In genomic region chr2:54723300-54724149, GRCh38 we compare ENCODE assay signal across 8 cellular contexts. TPM values are rescaled to one million over a fixed set of nuclear protein-coding genes. Genes with fewer than 3 reads are reported as not detected.
DNase-seq lines count a peak whose midpoint lies in the region; ATAC-seq and TF ChIP-seq lines count a peak whose summit lies in the region.

Gene EML6, plus strand, starts transcription at chr2:54723662. Its CDS starts 1,400 bp downstream, at chr2:54725062.

- H3K79me2 ChIP-seq in OCI-LY7 (ENCODE audit: insufficient read depth, low read depth, low read length) = peaks cover 43% of the 10 kb centered on the region

- H3K4ac ChIP-seq in IMR-90 (ENCODE audit: low read depth, low read length) = peak within 1 kb of the TSS; percentile 70

- peak; percentile 8; the same call in 1 of the 2 replicates for TF ChIP-seq POLR2A in IMR-90 (IDR thresholded peaks at IDR 0.05; ENCODE audit: low read depth, low read length)

- 1% methylated on average over 26 of the region's 91 CpGs; no CpG with 5 or more reads in 1 of the 2 experiments for WGBS in IMR-90 (ENCODE audit: extremely low coverage in 2 of 2, insufficient read length in 1 of 2), 2 experiments

- in situ Hi-C loops in IMR-90 (cut with MboI; ENCODE audit: low sequenced_read_pairs) = no loop called here

- H3K4me1 ChIP-seq in IMR-90 (ENCODE audit: control insufficient read depth, insufficient read depth, low read length) (peaks cover 3% of the 10 kb centered on the region; the same call in 1 of the 2 replicates), OCI-LY7 (ENCODE audit: insufficient read depth, low read length, poor library complexity, severe bottlenecking) (peaks cover 44% of the 10 kb centered on the region), mucosa of descending colon (ENCODE audit: low read depth) (peaks cover 10% of the 10 kb centered on the region)

- BruUV-seq in IMR-90 (replicated peaks; lab: Mats Ljungman, UMichigan) (no TSS peak), OCI-LY7 (replicated peaks; lab: Mats Ljungman, UMichigan) (no TSS peak)

- peak within 1 kb of the TSS; percentile 20 for H2BK5ac ChIP-seq in IMR-90 (ENCODE audit: low read depth, low read length, poor library complexity, severe bottlenecking)

- no peaks in the 10 kb centered on the region for H3K79me1 ChIP-seq in IMR-90 (ENCODE audit: low read depth in 1 of 2, low read length in 2 of 2)

- no peaks in the 10 kb centered on the region; the same call in 1 of the 2 replicates for H3K9me1 ChIP-seq in IMR-90 (ENCODE audit: insufficient read depth, low read length)

- peaks cover 3% of the 10 kb centered on the region; the same call in 1 of the 2 replicates for H4K20me1 ChIP-seq in IMR-90 (ENCODE audit: insufficient read depth, low read length)
- H4K20me1 ChIP-seq in OCI-LY7 (ENCODE audit: insufficient read depth, low read length) = peaks cover 23% of the 10 kb centered on the region

- H3K36me3 ChIP-seq in IMR-90 (ENCODE audit: control insufficient read depth, insufficient read depth, low read length) (no peaks in the 10 kb centered on the region), OCI-LY7 (ENCODE audit: insufficient read depth, low read length) (peaks cover 18% of the 10 kb centered on the region), mucosa of descending colon (ENCODE audit: low read depth) (no peaks in the 10 kb centered on the region)

- H3K4me3 ChIP-seq in IMR-90 (ENCODE audit: insufficient read depth, low read depth, low read length) (peak within 1 kb of the TSS; percentile 82), OCI-LY7 (ENCODE audit: low read depth, low read length, poor library complexity, severe bottlenecking) (peak within 1 kb of the TSS; percentile 79), mucosa of descending colon (peak within 1 kb of the TSS; percentile 58)

- no peak within 1 kb of the TSS for H2AK5ac ChIP-seq in IMR-90 (ENCODE audit: low read depth, low read length)

- dilution Hi-C loops in IMR-90 (cut with HindIII; ENCODE audit: low sequenced_read_pairs, unreplicated experiment) = no loop called here

- no peak; the same call in 1 of the 2 replicates for TF ChIP-seq RAD21 in IMR-90 (IDR thresholded peaks at IDR 0.05; ENCODE audit: low read length)

- intact Hi-C loops in IMR-90 (cut with micrococcal nuclease) = loop anchor here (2.0 to 10.0 kb wide), 4 partner anchors 115 to 444 kb away; no protein-coding TSS in a partner anchor
- intact Hi-C loops in OCI-LY7 (cut with micrococcal nuclease; ENCODE audit: unreplicated experiment) = loop anchor here (1.0 to 5.0 kb wide), 5 partner anchors 32 to 606 kb away; partner anchors contain the start of gene ACYP2
- intact Hi-C loops in mucosa of descending colon (cut with DNase I, micrococcal nuclease) = no loop called here

- peak within 1 kb of the TSS; percentile 30; the same call in 1 of the 2 replicates for H3K56ac ChIP-seq in IMR-90 (ENCODE audit: extremely low read depth, insufficient read depth, low read length)

- CTCF ChIA-PET in IMR-90 (lab: Yijun Ruan, JAX) = interaction anchor here (1.3 kb wide), 1 partner anchor 115 kb away, joined by 6 read pairs; no protein-coding TSS in a partner anchor
- CTCF ChIA-PET in OCI-LY7 (lab: Charles Lee; ENCODE audit: unreplicated experiment) = interaction anchor here (0.6 kb wide), 1 partner anchor 91 kb away, joined by 4 read pairs; no protein-coding TSS in a partner anchor

- peak within 1 kb of the TSS; percentile 88 for H3K23ac ChIP-seq in IMR-90 (ENCODE audit: low read depth, low read length)

- H3K27ac ChIP-seq in IMR-90 (ENCODE audit: insufficient read depth, low read length) = peak within 1 kb of the TSS; percentile 42
- H3K27ac ChIP-seq in OCI-LY7 (ENCODE audit: low read depth, low read length, poor library complexity, severe bottlenecking) = peak within 1 kb of the TSS; percentile 69
- peak within 1 kb of the TSS; percentile 43 for H3K27ac ChIP-seq in epithelial cell of prostate

- H3K4me2 ChIP-seq in IMR-90 (ENCODE audit: low read depth, low read length) (peak within 1 kb of the TSS; percentile 99), OCI-LY7 (ENCODE audit: low read length) (peak within 1 kb of the TSS; percentile 91)

- POLR2A ChIA-PET in IMR-90 (lab: Charles Lee; ENCODE audit: unreplicated experiment) = no interaction called here
- POLR2A ChIA-PET in OCI-LY7 (lab: Charles Lee) = interaction anchor here (0.5 to 2.2 kb wide), 12 partner anchors 12 to 608 kb away, joined by 3 to 8 read pairs (median 4); partner anchors contain the start of gene ACYP2

- H2AK9ac ChIP-seq in IMR-90 (replicated peaks; ENCODE audit: low read depth, low read length, poor library complexity) = peak within 1 kb of the TSS; percentile 71

- peaks cover 30% of the 10 kb centered on the region for H3K27me3 ChIP-seq in IMR-90 (ENCODE audit: control insufficient read depth, insufficient read depth, low read length)

- TF ChIP-seq CTCF in IMR-90 (conservative IDR thresholded peaks at IDR 0.05; ENCODE audit: low read depth, low read length) (no peak; the same call in 1 of the 2 replicates), OCI-LY7 (conservative IDR thresholded peaks at IDR 0.05; ENCODE audit: low read length) (peak; percentile 65), mucosa of descending colon (IDR thresholded peaks at IDR 0.05) (no peak)

- H4K8ac ChIP-seq in IMR-90 (ENCODE audit: low read depth in 2 of 2, low read length in 2 of 2) = peak within 1 kb of the TSS; percentile 48 to 74; a peak in 3 of 4 replicates

- DNase-seq in DMS 273 (lab: John Stamatoyannopoulos, UW; ENCODE audit: unreplicated experiment) (peak; percentile 100), IMR-90 (peak; percentile 98), OCI-LY7 (ENCODE audit: low spot score) (peak; percentile 99), activated T-cell treated with anti-CD3 and anti-CD28 coated beads for 48 hours (ENCODE audit: low read depth) (peak; percentile 97), epithelial cell of prostate (ENCODE audit: low read depth, low spot score) (peak; percentile 93), mucosa of descending colon (peak; percentile 99)
- peak; percentile 97 for DNase-seq in stimulated activated CD8-positive, alpha-beta memory T cell treated with anti-CD3 and anti-CD28 coated beads, Interleukin-4, amount 100 ng/mL, for 24 hours (ENCODE audit: low read depth)

- H2BK15ac ChIP-seq in IMR-90 (ENCODE audit: low read depth, low read length) = peak within 1 kb of the TSS; percentile 22; the same call in 1 of the 3 replicates

- H3K14ac ChIP-seq in IMR-90 (replicated peaks; ENCODE audit: low read depth, low read length) = peak within 1 kb of the TSS; percentile 57; the same call in 1 of the 2 replicates

- H4K91ac ChIP-seq in IMR-90 (ENCODE audit: insufficient read depth, low read depth, low read length) = peak within 1 kb of the TSS; percentile 40; the same call in 1 of the 2 replicates

- H3K18ac ChIP-seq in IMR-90 (ENCODE audit: low read depth, low read length) = peak within 1 kb of the TSS; percentile 12; the same call in 1 of the 2 replicates

- H2AFZ ChIP-seq in IMR-90 (replicated peaks; ENCODE audit: low read length, poor library complexity) (peak within 1 kb of the TSS; percentile 96), OCI-LY7 (ENCODE audit: low read length) (peak within 1 kb of the TSS; percentile 78)

- no peaks in the 10 kb centered on the region for H3K9me2 ChIP-seq in OCI-LY7 (ENCODE audit: insufficient read depth, low read length)

- ATAC-seq in GM21528 (IDR thresholded peaks at IDR 0.05; ENCODE audit: low FRiP score, unreplicated experiment) (peak; percentile 99), IMR-90 (ENCODE audit: low read depth) (peak; percentile 99), mucosa of descending colon (peak; percentile 98)

- H4K5ac ChIP-seq in IMR-90 (ENCODE audit: low read depth, low read length) = peak within 1 kb of the TSS; percentile 47; the same call in 1 of the 2 replicates

- peak within 1 kb of the TSS; percentile 69 for H3K9ac ChIP-seq in IMR-90 (ENCODE audit: low read depth, low read length)

- H3K9me3 ChIP-seq in IMR-90 (ENCODE audit: control insufficient read depth, insufficient read depth, low read length) (no peaks in the 10 kb centered on the region), OCI-LY7 (ENCODE audit: low read length) (0 out of 2 replicates have a peak, but pooled peaks cover 2% of the 10 kb centered on the region), mucosa of descending colon (no peaks in the 10 kb centered on the region)

- peak within 1 kb of the TSS; percentile 44; the same call in 1 of the 2 replicates for H2BK120ac ChIP-seq in IMR-90 (ENCODE audit: low read depth, low read length)

- no peak within 1 kb of the TSS; the same call in 1 of the 2 replicates for H2BK20ac ChIP-seq in IMR-90 (ENCODE audit: low read depth, low read length)

TF ChIP-seq in IMR-90, 13 proteins besides CTCF, POLR2A, EP300 and RAD21:
- TF ChIP-seq MAZ (IDR thresholded peaks at IDR 0.05; ENCODE audit: borderline replicate concordance, low read depth, low read length) (peak; percentile 95), USF2 (IDR thresholded peaks at IDR 0.05; ENCODE audit: low read depth, low read length) (peak; percentile 56), ELK1 (IDR thresholded peaks at IDR 0.05; ENCODE audit: borderline replicate concordance, low read depth, low read length) (no peak), MXI1 (IDR thresholded peaks at IDR 0.05; ENCODE audit: borderline replicate concordance, low read depth, low read length) (peak; percentile 46; the same call in 1 of the 2 replicates), RFX5 (IDR thresholded peaks at IDR 0.05; ENCODE audit: low read depth, low read length) (peak; percentile 72), RCOR1 (IDR thresholded peaks at IDR 0.05; ENCODE audit: insufficient replicate concordance, low read length) (no peak)

RNA-seq across cellular contexts. Expression of gene EML6, which starts in this region (rescaled TPM):
- total RNA-seq in IMR-90 (2012; rRNA removed) (0.18 and 0.28 TPM in 2 replicates), OCI-LY7 (2022) (310 and 338 TPM in 2 replicates), mucosa of descending colon (1 to 10 TPM; 3.4 to 7.3 (median 5.3) TPM)
- polyA plus RNA-seq in IMR-90 (2012; rRNA removed) = 0.14 and 0.19 TPM in 2 replicates
- 0.02 and 0.05 TPM in 2 replicates for polyA plus RNA-seq in IMR-90 (2012; cell fraction: cytosol; rRNA removed)
- polyA plus RNA-seq in IMR-90 (2012; cell fraction: nucleus; rRNA removed; ENCODE audit: low replicate concordance) = 0.24 and 0.56 TPM in 2 replicates
- total RNA-seq in OCI-LY7 (2014; rRNA removed; shearing (Covaris generic)) = 298 and 367 TPM in 2 replicates

Comparison
In these comparisons a context has a peak if more than half of its experiments do, and no peak if none do; other contexts are left out.
1. Peak in every context shown above with its lines: DNase-seq, ATAC-seq, H3K4me3 ChIP-seq and H3K27ac ChIP-seq.
2. RNA of gene EML6 (total RNA-seq): 298 to 367 TPM in OCI-LY7; 3.4 to 7.3 TPM in mucosa of descending colon and 0.18 to 0.28 TPM in IMR-90; every median in the first group is over 10 times any median in the second.
3. Peak in DNase-seq, ATAC-seq, H3K4me3 ChIP-seq, H3K27ac ChIP-seq, H3K9ac ChIP-seq and H3K4me2 ChIP-seq in IMR-90; RNA of the gene not detected or under 1 TPM.
4. intact Hi-C loops: an anchor here in IMR-90 (2.0 to 10.0 kb wide) and OCI-LY7 (1.0 to 5.0 kb wide); none called in mucosa of descending colon.